8 cellular contexts compared by ENCODE assay signal in the genomic region with DNA sequence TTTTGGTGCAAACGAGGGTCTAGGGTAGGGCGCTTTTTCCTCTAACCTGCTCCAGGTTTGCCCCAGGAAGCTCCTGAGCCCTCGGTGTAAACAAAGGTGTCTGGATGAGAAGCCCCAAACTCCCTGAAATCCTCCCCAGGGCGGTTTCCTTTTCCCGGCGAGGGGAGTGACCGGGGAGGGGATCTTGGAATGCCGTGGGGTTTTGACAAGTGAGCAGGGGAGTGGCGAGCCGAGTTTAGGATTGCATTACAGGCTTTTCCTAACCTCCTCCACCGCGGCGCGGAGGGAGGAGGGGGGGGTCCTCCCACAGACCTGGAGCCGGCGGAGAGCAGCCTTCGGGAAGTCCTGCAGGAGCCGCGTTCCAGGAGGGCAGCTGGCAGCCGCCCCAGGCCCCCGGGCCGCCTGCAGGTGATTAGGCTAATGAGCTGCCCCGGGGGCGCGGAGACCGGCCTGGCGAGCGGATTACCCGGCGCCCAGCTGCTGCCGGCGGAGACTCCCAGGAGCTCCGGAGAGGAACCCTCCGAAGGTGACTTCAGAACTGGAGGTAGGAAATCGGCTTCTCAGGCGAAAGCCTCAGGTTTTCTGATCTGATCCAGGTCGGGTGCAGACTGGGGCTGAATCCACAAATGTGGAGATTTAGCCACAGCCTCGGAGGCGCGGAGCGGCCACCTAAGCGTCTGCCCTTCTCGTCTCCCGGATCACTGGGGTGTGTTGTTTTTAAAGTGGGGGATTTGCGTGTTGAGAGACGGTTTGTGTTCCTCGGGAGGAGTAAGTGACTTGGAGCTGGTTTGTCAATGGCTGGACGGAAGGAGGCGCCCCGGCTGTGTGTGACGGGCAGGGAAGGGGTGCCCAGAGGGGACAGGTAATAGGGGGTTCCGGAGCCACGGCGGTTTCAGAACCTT.
DNase-seq lines count a peak whose midpoint lies in the region; ATAC-seq, FAIRE-seq and TF ChIP-seq lines count a peak whose summit lies in the region.
"Had no signal": no experiment of that assay in that cellular context is flagged by ENCODE, and none has a peak within 500 bp of the region (broad histone marks: within the 10 kb centered on the region; RNA-seq: fewer than 3 reads in every experiment).

No MANE protein-coding gene starts in this region.

- peaks cover 17% of the 10 kb centered on the region for H3K4me1 ChIP-seq in endothelial cell of umbilical vein (ENCODE audit: control insufficient read depth, extremely low read depth, insufficient read depth, low read length)

- peak overlapping the region; percentile 83 for H2AFZ ChIP-seq in endothelial cell of umbilical vein (ENCODE audit: low read depth, low read length)

- H4K20me1 ChIP-seq in endothelial cell of umbilical vein (replicated peaks; ENCODE audit: control insufficient read depth, extremely low read depth, insufficient read depth, low read length), result no peaks in the 10 kb centered on the region

- POLR2A ChIA-PET in activated CD4-positive, alpha-beta T cell treated with anti-CD3 and anti-CD28 coated beads for 36 hours (lab: Charles Lee), result no interaction called here
- POLR2A ChIA-PET in endothelial cell of umbilical vein (lab: Charles Lee), result no interaction called here

- TF ChIP-seq POLR2A in endothelial cell of umbilical vein (IDR thresholded peaks at IDR 0.05; ENCODE audit: low read depth, low read length), result no peak

- peaks cover 3% of the 10 kb centered on the region for H3K36me3 Mint-ChIP-seq in activated CD4-positive, alpha-beta T cell treated with anti-CD3 and anti-CD28 coated beads for 36 hours (ENCODE audit: low read depth)

- no peaks in the 10 kb centered on the region for H3K9me1 ChIP-seq in endothelial cell of umbilical vein (replicated peaks; ENCODE audit: control insufficient read depth, extremely low read depth, insufficient read depth, low read length)

- peak overlapping the region; percentile 70 for H3K4me3 Mint-ChIP-seq in activated CD4-positive, alpha-beta T cell treated with anti-CD3 and anti-CD28 coated beads for 36 hours

- peak overlapping the region; percentile 43 for H3K9ac ChIP-seq in endothelial cell of umbilical vein (replicated peaks; ENCODE audit: extremely low read depth, insufficient read depth, low read length)

- H3K27ac Mint-ChIP-seq in activated CD4-positive, alpha-beta T cell treated with anti-CD3 and anti-CD28 coated beads for 36 hours, result peak overlapping the region; percentile 15

- H3K9me3 Mint-ChIP-seq in activated CD4-positive, alpha-beta T cell treated with anti-CD3 and anti-CD28 coated beads for 36 hours (ENCODE audit: low read depth), result peaks cover 13% of the 10 kb centered on the region

- ATAC-seq in activated CD4-positive, alpha-beta T cell treated with anti-CD3 and anti-CD28 coated beads for 36 hours, result peak; percentile 54

- H3K36me3 ChIP-seq in endothelial cell of umbilical vein (ENCODE audit: control insufficient read depth in 2 of 2, extremely low read depth in 1 of 2, insufficient read depth in 2 of 2, low read length in 2 of 2), result no peaks in the 10 kb centered on the region

- H3K27me3 ChIP-seq in endothelial cell of umbilical vein (ENCODE audit: control insufficient read depth in 2 of 2, insufficient read depth in 2 of 2, low read length in 2 of 2), result peaks cover 0 to 2% of the 10 kb centered on the region in 2 experiments

- peak overlapping the region; percentile 10 to 68 (median 36) for H3K4me3 ChIP-seq in endothelial cell of umbilical vein (replicated peaks in 1 of 3; ENCODE audit: insufficient read depth in 1 of 3, low read depth in 1 of 3, low read length in 3 of 3)

- H3K4me1 Mint-ChIP-seq in activated CD4-positive, alpha-beta T cell treated with anti-CD3 and anti-CD28 coated beads for 36 hours, result peaks cover 15% of the 10 kb centered on the region

- CTCF ChIA-PET in activated CD4-positive, alpha-beta T cell treated with anti-CD3 and anti-CD28 coated beads for 36 hours (lab: Charles Lee), result interaction anchor here (0.6 to 3.9 kb wide), 11 partner anchors 9 to 378 kb away, joined by 3 to 17 read pairs (median 4); no protein-coding TSS in a partner anchor
- CTCF ChIA-PET in endothelial cell of umbilical vein (lab: Charles Lee), result interaction anchor here (1.0 to 3.4 kb wide), 6 partner anchors 12 to 238 kb away, joined by 3 to 13 read pairs (median 4); no protein-coding TSS in a partner anchor

- no peak for FAIRE-seq in endothelial cell of umbilical vein (lab: Jason Lieb, UNC)
- FAIRE-seq: TTC549 had no signal

- peak in 1 of 2 donors; percentile 5 for TF ChIP-seq CTCF in endothelial cell of umbilical vein (IDR thresholded peaks at IDR 0.05; ENCODE audit: extremely low read depth in 1 of 2, insufficient read depth in 1 of 2, low read depth in 1 of 2, low read length in 2 of 2)

- DNase-seq in HS-5 (ENCODE audit: low read depth) (peak; percentile 19), endothelial cell of umbilical vein (ENCODE audit: low read depth, low spot score) (peak; percentile 8), medulla oblongata (ENCODE audit: extremely low spot score) (peak; percentile 70), GM19238 (ENCODE audit: insufficient read length, low spot score) (no peak), NOMO-1 treated with DMSO at 0.1 percent for 48 hours (lab: John Stamatoyannopoulos, UW; ENCODE audit: unreplicated experiment) (no peak)
- DNase-seq in activated CD4-positive, alpha-beta T cell treated with anti-CD3 and anti-CD28 coated beads for 36 hours, result peak; percentile 53

- no TSS peak for BruUV-seq in endothelial cell of umbilical vein (replicated peaks; lab: Mats Ljungman, UMichigan)

- no peaks in the 10 kb centered on the region for H3K79me2 ChIP-seq in endothelial cell of umbilical vein (ENCODE audit: control insufficient read depth, insufficient read depth, low read length)

- H3K27me3 Mint-ChIP-seq in activated CD4-positive, alpha-beta T cell treated with anti-CD3 and anti-CD28 coated beads for 36 hours, result peaks cover 9% of the 10 kb centered on the region

- intact Hi-C loops in activated CD4-positive, alpha-beta T cell treated with anti-CD3 and anti-CD28 coated beads for 36 hours (cut with DNase I, micrococcal nuclease), result no loop called here
- intact Hi-C loops in endothelial cell of umbilical vein (cut with micrococcal nuclease), result loop anchor here (1.0 to 10.0 kb wide), 2 partner anchors 221 to 340 kb away; no protein-coding TSS in a partner anchor

- H3K27ac ChIP-seq in endothelial cell of umbilical vein (ENCODE audit: insufficient read depth, low read depth, low read length), result peak overlapping the region; percentile 4
- H3K27ac ChIP-seq in temporal lobe (ENCODE audit: low read depth, low read length), result peak overlapping the region; percentile 56

- H3K9me3 ChIP-seq in endothelial cell of umbilical vein (replicated peaks; ENCODE audit: control insufficient read depth, insufficient read depth, low read length), result peaks cover 2% of the 10 kb centered on the region

- H3K4me2 ChIP-seq in endothelial cell of umbilical vein (ENCODE audit: insufficient read depth, low read length), result peak overlapping the region; percentile 81

- dilution Hi-C loops in endothelial cell of umbilical vein (cut with MboI; ENCODE audit: extremely low pct_ligation_motif_present, low sequenced_read_pairs), result no loop called here

TF ChIP-seq in endothelial cell of umbilical vein, 7 proteins besides CTCF, POLR2A, EP300 and RAD21:
- TF ChIP-seq POLR2AphosphoS5 (IDR thresholded peaks at IDR 0.05; ENCODE audit: insufficient read depth, low read depth, low read length), result no peak
- no peak for TF ChIP-seq FOS (IDR thresholded peaks at IDR 0.05; ENCODE audit: borderline replicate concordance, insufficient read depth, low read length)
TF ChIP-seq in endothelial cell of umbilical vein: peak in this region for 0.

Comparison
In these comparisons a context has a peak if more than half of its experiments do, and no peak if none do; other contexts are left out.
1. DNase-seq: peak in HS-5 (single experiment), activated CD4-positive, alpha-beta T cell treated with anti-CD3 and anti-CD28 coated beads for 36 hours (single experiment), endothelial cell of umbilical vein (single experiment) and medulla oblongata (single experiment); none in GM19238 (single experiment) and NOMO-1 treated with DMSO at 0.1 percent for 48 hours (single experiment).